In the genomic region with DNA sequence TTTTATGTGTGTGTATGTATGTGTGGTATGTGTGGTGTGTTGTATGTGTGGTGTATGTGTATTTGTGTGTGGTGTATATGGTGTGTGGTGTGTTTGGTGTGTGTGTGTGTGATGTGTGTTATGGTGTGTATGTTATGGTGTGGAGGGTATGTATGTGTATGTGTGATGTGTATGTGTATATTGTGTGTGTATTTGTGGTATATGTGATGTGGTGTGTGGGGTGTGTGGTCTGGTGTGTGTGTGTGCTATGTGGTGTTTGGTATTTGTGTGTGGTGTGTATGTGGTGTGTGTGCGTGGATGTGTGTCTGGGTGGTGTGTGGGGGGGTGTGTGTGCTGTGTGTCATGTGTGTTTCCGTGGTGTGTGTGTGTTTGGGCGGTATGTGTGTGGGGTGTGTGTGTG, we compare ENCODE assay signal across 26 cellular contexts. TPM values are rescaled to one million over a fixed set of nuclear protein-coding genes. Genes with fewer than 3 reads are reported as not detected.
DNase-seq lines count a peak whose midpoint lies in the region; ATAC-seq and TF ChIP-seq lines count a peak whose summit lies in the region.
"Had no signal": no experiment of that assay in that cellular context is flagged by ENCODE, and none has a peak within 500 bp of the region (broad histone marks: within the 10 kb centered on the region; RNA-seq: fewer than 3 reads in every experiment).

No MANE protein-coding gene starts in this region.

- H3K4me1 ChIP-seq in HEK293 (ENCODE audit: control insufficient read depth, insufficient read depth, low read length) (no peaks in the 10 kb centered on the region), mesenchymal stem cell (ENCODE audit: control insufficient read depth, insufficient read depth, low read depth, low read length) (peaks cover 2% of the 10 kb centered on the region), upper lobe of right lung (no peaks in the 10 kb centered on the region)
- H3K4me1 ChIP-seq: Caco-2, HAP-1 had no signal

- H3K14ac ChIP-seq in mesenchymal stem cell (ENCODE audit: low read length in 2 of 2), result peak overlapping the region in 1 of 2 experiments; percentile 46

- peaks cover 5% of the 10 kb centered on the region for H3K36me3 Mint-ChIP-seq in T-helper 17 cell (ENCODE audit: low read depth)

- no peak for ATAC-seq in T-helper 17 cell
- peak; percentile 29 for ATAC-seq in upper lobe of right lung
- ATAC-seq in GM18870 (IDR thresholded peaks at IDR 0.05; ENCODE audit: unreplicated experiment), result no peak
- ATAC-seq: CD8-positive, alpha-beta T cell had no signal

- no peak overlapping the region for H4K8ac ChIP-seq in mesenchymal stem cell (ENCODE audit: low read length)

- no peak overlapping the region for H3K4me3 Mint-ChIP-seq in T-helper 17 cell
- H3K4me3 Mint-ChIP-seq: B cell; CD8-positive, alpha-beta T cell had no signal

- CTCF ChIA-PET in HEK293 (lab: Yijun Ruan, JAX), result interaction anchor here (0.7 kb wide), 1 partner anchor 1561 kb away, joined by 3 read pairs; no protein-coding TSS in a partner anchor

- no peaks in the 10 kb centered on the region for H3K9me3 ChIP-seq in HEK293 (ENCODE audit: control insufficient read depth, insufficient read depth, low read depth, low read length)
- H3K9me3 ChIP-seq in T-helper 17 cell (ENCODE audit: control insufficient read depth, low read length, poor library complexity, severe bottlenecking), result no peaks in the 10 kb centered on the region
- no peaks in the 10 kb centered on the region for H3K9me3 ChIP-seq in mesenchymal stem cell (ENCODE audit: control insufficient read depth, low read length)
- no peaks in the 10 kb centered on the region for H3K9me3 ChIP-seq in upper lobe of right lung
- H3K9me3 ChIP-seq: Caco-2, HAP-1 had no signal

- POLR2A ChIA-PET in HEK293 (lab: Yijun Ruan, JAX), result no interaction called here

- peaks cover 5% of the 10 kb centered on the region for H3K4me1 Mint-ChIP-seq in T-helper 17 cell
- H3K4me1 Mint-ChIP-seq: B cell had no signal

- H3K9ac ChIP-seq in mesenchymal stem cell (ENCODE audit: low read length), result no peak overlapping the region
- H3K9ac ChIP-seq: GM23248 had no signal

- H3K27ac ChIP-seq in HEK293 (ENCODE audit: extremely low read depth, low read depth, low read length), result no peak overlapping the region
- no peak overlapping the region for H3K27ac ChIP-seq in mesenchymal stem cell (ENCODE audit: low read length, poor library complexity, severe bottlenecking)
- no peak overlapping the region for H3K27ac ChIP-seq in upper lobe of right lung
- H3K27ac ChIP-seq: C4-2B, GM23248, SK-N-MC had no signal

- H2BK12ac ChIP-seq in mesenchymal stem cell (ENCODE audit: low read length in 2 of 2), result no peak overlapping the region

- H3K27me3 ChIP-seq in mesenchymal stem cell (ENCODE audit: control insufficient read depth in 1 of 2, insufficient read depth in 1 of 2, low read length in 2 of 2) (no peaks in the 10 kb centered on the region), upper lobe of right lung (no peaks in the 10 kb centered on the region)

- no peak overlapping the region for H3K18ac ChIP-seq in mesenchymal stem cell (ENCODE audit: low read depth in 1 of 2, low read length in 2 of 2)

- no peak overlapping the region for H3K4ac ChIP-seq in mesenchymal stem cell (ENCODE audit: low read depth in 1 of 2, low read length in 2 of 2)

- no peak overlapping the region for H3K23ac ChIP-seq in mesenchymal stem cell (ENCODE audit: low read length in 2 of 2)

- intact Hi-C loops in upper lobe of right lung (cut with DNase I), result no loop called here

- no peak overlapping the region for H2BK120ac ChIP-seq in mesenchymal stem cell (ENCODE audit: low read depth, low read length)

- 100% methylated on average over 2 of the region's 3 CpGs for WGBS in mesenchymal stem cell

- no peaks in the 10 kb centered on the region for H3K79me1 ChIP-seq in mesenchymal stem cell (replicated peaks; ENCODE audit: low read length, poor library complexity, severe bottlenecking)

- H2BK15ac ChIP-seq in mesenchymal stem cell (ENCODE audit: low read depth, poor library complexity, severe bottlenecking), result no peak overlapping the region

- H3K4me3 ChIP-seq in HEK293 (ENCODE audit: low read depth, low read length) (no peak overlapping the region), mesenchymal stem cell (ENCODE audit: insufficient read depth in 1 of 2, low read depth in 1 of 2, low read length in 2 of 2) (no peak overlapping the region), upper lobe of right lung (no peak overlapping the region)
- H3K4me3 ChIP-seq: GM23248, HAP-1, SK-N-MC had no signal

- H3K27ac Mint-ChIP-seq in T-helper 17 cell, result peak overlapping the region; percentile 12
- H3K27ac Mint-ChIP-seq: B cell; CD8-positive, alpha-beta T cell had no signal

- no peak overlapping the region for H3K4me2 ChIP-seq in mesenchymal stem cell (ENCODE audit: low read length, poor library complexity, severe bottlenecking)

- no peaks in the 10 kb centered on the region for H3K27me3 Mint-ChIP-seq in T-helper 17 cell
- H3K27me3 Mint-ChIP-seq: B cell had no signal

- DNase-seq in T-helper 17 cell (no peak), mesenchymal stem cell (no peak), upper lobe of right lung (no peak), T1000 (lab: John Stamatoyannopoulos, UW) (no peak), ACHN (no peak)
- DNase-seq: Caco-2; CD8-positive, alpha-beta T cell; DMS79; EL; GDM1; GM23248; Kasumi-1; NCI-H1105; NCI-H1436 treated with DMSO at 0.1 percent for 48 hours; NCI-H187 treated with DMSO at 0.1 percent for 48 hours; NCI-H2171 treated with DMSO at 0.1 percent for 48 hours; NCI-H345; NCI-H510A treated with DMSO at 0.1 percent for 48 hours; NCI-H774; SIG-M5 had no signal

- no peak overlapping the region for H2BK5ac ChIP-seq in mesenchymal stem cell (ENCODE audit: low read depth, low read length, poor library complexity, severe bottlenecking)

- H4K91ac ChIP-seq in mesenchymal stem cell (ENCODE audit: low read length), result peak overlapping the region; percentile 34

- in situ Hi-C loops in ACHN (cut with HindIII; ENCODE audit: low pct_ligation_motif_present, low pct_unique_long_range_greater_than_20kb, low sequenced_read_pairs), result loop anchor here (10.0 kb wide), 1 partner anchor 204 kb away; no protein-coding TSS in a partner anchor

- TF ChIP-seq CTCF in HEK293 (tag by site-specific recombination; IDR thresholded peaks at IDR 0.05) (no peak), upper lobe of right lung (IDR thresholded peaks at IDR 0.05) (no peak)

- H2AK5ac ChIP-seq in mesenchymal stem cell (ENCODE audit: low read length, severe bottlenecking), result no peak overlapping the region

- H3K36me3 ChIP-seq in HEK293 (ENCODE audit: control insufficient read depth in 2 of 2, insufficient read depth in 1 of 2, low read length in 2 of 2), result no peaks in the 10 kb centered on the region; a peak in 1 of 3 replicates
- no peaks in the 10 kb centered on the region for H3K36me3 ChIP-seq in mesenchymal stem cell (ENCODE audit: control insufficient read depth in 1 of 2, insufficient read depth in 2 of 2, low read depth in 1 of 2, low read length in 2 of 2)
- H3K36me3 ChIP-seq in upper lobe of right lung, result no peaks in the 10 kb centered on the region
- H3K36me3 ChIP-seq: HAP-1 had no signal

- no peak overlapping the region for H2AFZ ChIP-seq in mesenchymal stem cell (ENCODE audit: low read depth, low read length)
- H2AFZ ChIP-seq: GM23248 had no signal

TF ChIP-seq in HEK293, 187 proteins besides CTCF, POLR2A, EP300 and RAD21 (continues in another document):
- TF ChIP-seq ZNF292 (tag by site-specific recombination; IDR thresholded peaks at IDR 0.05; ENCODE audit: borderline replicate concordance, low read depth) (0 out of 2 replicates have a peak, but pooled peaks have one; percentile 22), ZNF560 (tag by site-specific recombination; IDR thresholded peaks at IDR 0.05; ENCODE audit: borderline replicate concordance) (no peak)
- TF ChIP-seq, protein P1, sequence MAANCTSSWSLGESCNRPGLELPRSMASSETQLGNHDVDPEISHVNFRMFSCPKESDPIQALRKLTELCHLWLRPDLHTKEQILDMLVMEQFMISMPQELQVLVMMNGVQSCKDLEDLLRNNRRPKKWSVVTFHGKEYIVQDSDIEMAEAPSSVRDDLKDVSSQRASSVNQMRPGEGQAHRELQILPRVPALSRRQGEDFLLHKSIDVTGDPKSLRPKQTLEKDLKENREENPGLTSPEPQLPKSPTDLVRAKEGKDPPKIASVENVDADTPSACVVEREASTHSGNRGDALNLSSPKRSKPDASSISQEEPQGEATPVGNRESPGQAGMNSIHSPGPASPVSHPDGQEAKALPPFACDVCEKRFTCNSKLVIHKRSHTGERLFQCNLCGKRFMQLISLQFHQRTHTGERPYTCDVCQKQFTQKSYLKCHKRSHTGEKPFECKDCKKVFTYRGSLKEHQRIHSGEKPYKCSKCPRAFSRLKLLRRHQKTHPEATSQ (tag by site-specific recombination; IDR thresholded peaks at IDR 0.05), result peak; percentile 77; the same call in 1 of the 2 replicates
- TF ChIP-seq, protein P2, sequence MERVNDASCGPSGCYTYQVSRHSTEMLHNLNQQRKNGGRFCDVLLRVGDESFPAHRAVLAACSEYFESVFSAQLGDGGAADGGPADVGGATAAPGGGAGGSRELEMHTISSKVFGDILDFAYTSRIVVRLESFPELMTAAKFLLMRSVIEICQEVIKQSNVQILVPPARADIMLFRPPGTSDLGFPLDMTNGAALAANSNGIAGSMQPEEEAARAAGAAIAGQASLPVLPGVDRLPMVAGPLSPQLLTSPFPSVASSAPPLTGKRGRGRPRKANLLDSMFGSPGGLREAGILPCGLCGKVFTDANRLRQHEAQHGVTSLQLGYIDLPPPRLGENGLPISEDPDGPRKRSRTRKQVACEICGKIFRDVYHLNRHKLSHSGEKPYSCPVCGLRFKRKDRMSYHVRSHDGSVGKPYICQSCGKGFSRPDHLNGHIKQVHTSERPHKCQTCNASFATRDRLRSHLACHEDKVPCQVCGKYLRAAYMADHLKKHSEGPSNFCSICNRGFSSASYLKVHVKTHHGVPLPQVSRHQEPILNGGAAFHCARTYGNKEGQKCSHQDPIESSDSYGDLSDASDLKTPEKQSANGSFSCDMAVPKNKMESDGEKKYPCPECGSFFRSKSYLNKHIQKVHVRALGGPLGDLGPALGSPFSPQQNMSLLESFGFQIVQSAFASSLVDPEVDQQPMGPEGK (tag by site-specific recombination; IDR thresholded peaks at IDR 0.05), result 0 out of 2 replicates have a peak, but pooled peaks have one; percentile 23
- TF ChIP-seq, protein P3, sequence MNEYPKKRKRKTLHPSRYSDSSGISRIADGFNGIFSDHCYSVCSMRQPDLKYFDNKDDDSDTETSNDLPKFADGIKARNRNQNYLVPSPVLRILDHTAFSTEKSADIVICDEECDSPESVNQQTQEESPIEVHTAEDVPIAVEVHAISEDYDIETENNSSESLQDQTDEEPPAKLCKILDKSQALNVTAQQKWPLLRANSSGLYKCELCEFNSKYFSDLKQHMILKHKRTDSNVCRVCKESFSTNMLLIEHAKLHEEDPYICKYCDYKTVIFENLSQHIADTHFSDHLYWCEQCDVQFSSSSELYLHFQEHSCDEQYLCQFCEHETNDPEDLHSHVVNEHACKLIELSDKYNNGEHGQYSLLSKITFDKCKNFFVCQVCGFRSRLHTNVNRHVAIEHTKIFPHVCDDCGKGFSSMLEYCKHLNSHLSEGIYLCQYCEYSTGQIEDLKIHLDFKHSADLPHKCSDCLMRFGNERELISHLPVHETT (tag by site-specific recombination; IDR thresholded peaks at IDR 0.05), result no peak

RNA-seq across cellular contexts. Expression of a gene that starts 59.3 kb away (rescaled TPM):
- total RNA-seq in T-helper 17 cell (under 1 TPM; 0.57 to 0.86 TPM), upper lobe of right lung (3.1 TPM)
- polyA plus RNA-seq in mesenchymal stem cell (2013, experiment 1 of 2), result 3.6 TPM
- 3.4 TPM for polyA plus RNA-seq in mesenchymal stem cell (2013, experiment 2 of 2)
